ENCODE assay signal across 8 cellular contexts in genomic region chr6:29976253-29976587, GRCh38. TPM values are rescaled to one million over a fixed set of nuclear protein-coding genes. Genes with fewer than 3 reads are reported as not detected.
DNase-seq lines count a peak whose midpoint lies in the region; ATAC-seq and TF ChIP-seq lines count a peak whose summit lies in the region.

No MANE protein-coding gene starts in this region.

- WGBS in heart left ventricle, 4 donors: 10 to 25% (median 21%) methylated on average over 8 of the region's 8 CpGs
- WGBS in mesendoderm (ENCODE audit: extremely low coverage, insufficient coverage, low lambda C conversion rate): no CpG with 5 or more reads among the region's 8 CpGs

- no peak for DNase-seq in heart left ventricle
- DNase-seq in left ventricle myocardium superior: no peak
- no peak for DNase-seq in brain microvascular endothelial cell
- DNase-seq in mesendoderm: no peak
- DNase-seq in upper lobe of right lung: no peak
- no peak for DNase-seq in middle frontal gyrus (ENCODE audit: extremely low spot score, low spot score)
- no peak for DNase-seq in activated CD4-positive, alpha-beta T cell treated with anti-CD3 and anti-CD28 coated beads, Interleukin-2, amount 50 U/mL, for 4 hours

- H3K9me3 ChIP-seq in heart left ventricle (no peaks in the 10 kb centered on the region), upper lobe of right lung (no peaks in the 10 kb centered on the region)

- no peak overlapping the region for H3K4ac ChIP-seq in mesendoderm (ENCODE audit: low read depth, low read length)

- H3K56ac ChIP-seq in mesendoderm (ENCODE audit: low read length): peak overlapping the region; percentile 6

- H4K8ac ChIP-seq in mesendoderm (ENCODE audit: low read depth, low read length): no peak overlapping the region

- H3K23ac ChIP-seq in mesendoderm (ENCODE audit: low read length): no peak overlapping the region

- H3K4me2 ChIP-seq in mesendoderm (ENCODE audit: low read length): no peak overlapping the region

- H3K4me1 ChIP-seq in heart left ventricle: peaks cover 0 to 28% (median 17%) of the 10 kb centered on the region in 12 donors
- H3K4me1 ChIP-seq in mesendoderm (ENCODE audit: control insufficient read depth, low read depth, low read length): peaks cover 5% of the 10 kb centered on the region
- H3K4me1 ChIP-seq in upper lobe of right lung: peaks cover 12% of the 10 kb centered on the region

- no peaks in the 10 kb centered on the region for H3K79me2 ChIP-seq in mesendoderm (ENCODE audit: control insufficient read depth, insufficient read depth, low read length)

- no peak for ATAC-seq in heart left ventricle
- no peak for ATAC-seq in left ventricle myocardium superior
- ATAC-seq in upper lobe of right lung: no peak
- no peak for ATAC-seq in HG03432 (IDR thresholded peaks at IDR 0.05; ENCODE audit: unreplicated experiment)

- no peak for TF ChIP-seq CTCF in heart left ventricle (IDR thresholded peaks at IDR 0.05)
- TF ChIP-seq CTCF in brain microvascular endothelial cell (IDR thresholded peaks at IDR 0.05; ENCODE audit: low read depth, low read length, missing control alignments): no peak
- no peak for TF ChIP-seq CTCF in upper lobe of right lung (IDR thresholded peaks at IDR 0.05)

- no peak overlapping the region for H2AK5ac ChIP-seq in mesendoderm (ENCODE audit: low read length)

- intact Hi-C loops in heart left ventricle (cut with DNase I): loop anchor here in 7 of 10 donors (1.0 to 10.0 kb wide), 9 partner anchors 31 to 89 kb away; partner anchors contain the start of genes HLA-A (in 5 of the 7) and POLR1H (in 1 of the 7)
- intact Hi-C loops in left ventricle myocardium superior (cut with micrococcal nuclease): no loop called here
- intact Hi-C loops in upper lobe of right lung (cut with DNase I): no loop called here

- no peak overlapping the region for H2BK120ac ChIP-seq in mesendoderm (ENCODE audit: low read depth, low read length)

- H3K18ac ChIP-seq in mesendoderm (ENCODE audit: low read length): no peak overlapping the region

- no peak overlapping the region for H2BK5ac ChIP-seq in mesendoderm (ENCODE audit: low read length)

- H3K4me3 ChIP-seq in heart left ventricle: peak overlapping the region; percentile 28 to 69 (median 60)
- peak overlapping the region; percentile 51 for H3K4me3 ChIP-seq in brain microvascular endothelial cell (ENCODE audit: low read depth, low read length)
- no peak overlapping the region for H3K4me3 ChIP-seq in mesendoderm (ENCODE audit: low read length)
- peak overlapping the region; percentile 56 for H3K4me3 ChIP-seq in upper lobe of right lung

- no peak overlapping the region for H2BK15ac ChIP-seq in mesendoderm (replicated peaks; ENCODE audit: low read depth)

- H3K36me3 ChIP-seq in heart left ventricle (no peaks in the 10 kb centered on the region), brain microvascular endothelial cell (replicated peaks) (no peaks in the 10 kb centered on the region), mesendoderm (ENCODE audit: control insufficient read depth, insufficient read depth, low read length) (no peaks in the 10 kb centered on the region), upper lobe of right lung (no peaks in the 10 kb centered on the region)

- H3K27me3 ChIP-seq in heart left ventricle (peaks cover 0 to 11% (median 0%) of the 10 kb centered on the region in 9 donors), brain microvascular endothelial cell (replicated peaks) (peaks cover 17% of the 10 kb centered on the region), mesendoderm (ENCODE audit: insufficient read depth, low read length, poor library complexity) (no peaks in the 10 kb centered on the region), upper lobe of right lung (no peaks in the 10 kb centered on the region)

- H4K5ac ChIP-seq in mesendoderm (ENCODE audit: low read length): no peak overlapping the region

- H3K79me1 ChIP-seq in mesendoderm (ENCODE audit: low read length): no peaks in the 10 kb centered on the region

- in situ Hi-C loops in brain microvascular endothelial cell (cut with HindIII; ENCODE audit: low pct_ligation_motif_present, low sequenced_read_pairs): no loop called here

- H3K27ac ChIP-seq in heart left ventricle: peak overlapping the region; percentile 87 to 99 (median 95)
- no peak overlapping the region for H3K27ac ChIP-seq in brain microvascular endothelial cell
- H3K27ac ChIP-seq in mesendoderm (ENCODE audit: low read depth, low read length): peak overlapping the region; percentile 2
- H3K27ac ChIP-seq in upper lobe of right lung: peak overlapping the region; percentile 93

- TF ChIP-seq POLR2A in heart left ventricle (IDR thresholded peaks at IDR 0.05): no peak

- H3K9ac ChIP-seq in mesendoderm (ENCODE audit: low read length): no peak overlapping the region

RNA-seq across cellular contexts. Expression of gene HLA-A, which starts 33.9 kb away (rescaled TPM):
- total RNA-seq in heart left ventricle (1,000 to 10,000 TPM in 1 of 9 donors, 100 to 1,000 TPM in 8; 263 to 1,427 (median 361) TPM), left ventricle myocardium superior (256 TPM), upper lobe of right lung (1,071 TPM)
- polyA plus RNA-seq in heart left ventricle: 1,000 to 10,000 TPM in 1 of 2 donors, 100 to 1,000 TPM in 1; 299 to 1,581 TPM
- polyA plus RNA-seq in mesendoderm (2013, experiment 1 of 2): 258 TPM
- 262 TPM for polyA plus RNA-seq in mesendoderm (2013, experiment 2 of 2)

Comparison
In these comparisons a context has a peak if more than half of its experiments do, and no peak if none do; other contexts are left out.
1. intact Hi-C loops: an anchor here in heart left ventricle (1.0 to 10.0 kb wide); none called in left ventricle myocardium superior and upper lobe of right lung.